ENCODE assay signal across 25 cellular contexts in genomic region chr3:40843208-40843624, GRCh38.
"Had no signal": no experiment of that assay in that cellular context is flagged by ENCODE, and none has a peak within 500 bp of the region (broad histone marks: within the 10 kb centered on the region; RNA-seq: fewer than 3 reads in every experiment).

No MANE protein-coding gene starts in this region.

- ATAC-seq: left cardiac atrium; left lobe of liver; lower lobe of right lung; natural killer cell; pancreas; psoas muscle; sciatic nerve; stimulated activated naive B cell treated with anti-CD40 and anti-IgM and Interleukin-4, amounts not matched to agents 10 μg/mL and 1 μg/mL and 100 μg/mL, for 72 hours; stimulated activated naive CD8-positive, alpha-beta T cell treated with anti-CD3 and anti-CD28 coated beads, Interleukin-15, Interleukin-2, amounts not matched to agents 100 U/mL and 50 U/mL, for 24 hours had no signal

- H3K4me1 ChIP-seq: lower lobe of right lung, pancreas, psoas muscle, tibial artery, uterus had no signal

- H3K4me1 Mint-ChIP-seq: naive B cell; natural killer cell; stimulated activated naive B cell treated with anti-CD40 and anti-IgM and Interleukin-4, amounts not matched to agents 10 μg/mL and 1 μg/mL and 100 μg/mL, for 72 hours had no signal

- H3K27ac ChIP-seq: lower lobe of right lung, pancreas, psoas muscle, stomach, thoracic aorta, tibial artery had no signal

- H3K4me3 ChIP-seq: lower lobe of right lung, pancreas, psoas muscle, skin epidermis, stomach, thoracic aorta, tibial artery, uterus had no signal

- H3K36me3 Mint-ChIP-seq: mesothelial cell of epicardium, natural killer cell, type B pancreatic cell had no signal

- H3K4me3 Mint-ChIP-seq: mesothelial cell of epicardium; naive B cell; natural killer cell; stimulated activated naive B cell treated with anti-CD40 and anti-IgM and Interleukin-4, amounts not matched to agents 10 μg/mL and 1 μg/mL and 100 μg/mL, for 72 hours had no signal

- H3K36me3 ChIP-seq: lower lobe of right lung, pancreas, stomach, thoracic aorta, tibial artery, uterus had no signal

- H3K27me3 Mint-ChIP-seq: type B pancreatic cell had no signal

- DNase-seq: hippocampal formation; kidney glomerular epithelial cell; left cardiac atrium; lower lobe of right lung; naive B cell; natural killer cell; nucleus accumbens; pancreas; posterior cingulate gyrus; psoas muscle; stimulated activated CD4-positive, alpha-beta T cell treated with anti-CD3 and anti-CD28 coated beads, Interleukin-12 subunit alpha, Interleukin-12 subunit beta, amount 100 ng/mL, for 4 hours; stimulated activated CD4-positive, alpha-beta T cell treated with anti-CD3 and anti-CD28 coated beads, Interleukin-15, amount 100 ng/mL, for 24 hours; stimulated activated CD4-positive, alpha-beta T cell treated with anti-CD3 and anti-CD28 coated beads, Interleukin-2, amount 100 ng/mL, for 24 hours; stimulated activated CD4-positive, alpha-beta T cell treated with anti-CD3 and anti-CD28 coated beads, Interleukin-4, amount 100 ng/mL, for 1 hour; stimulated activated naive B cell treated with anti-CD40 and anti-IgM and Interleukin-4, amounts not matched to agents 10 μg/mL and 1 μg/mL and 100 μg/mL, for 72 hours; stimulated activated naive CD8-positive, alpha-beta T cell treated with anti-CD3 and anti-CD28 coated beads, Interleukin-15, Interleukin-2, amounts not matched to agents 100 U/mL and 50 U/mL, for 24 hours; stomach; tibial artery; uterus had no signal

- H3K27ac Mint-ChIP-seq: naive B cell; natural killer cell; stimulated activated naive B cell treated with anti-CD40 and anti-IgM and Interleukin-4, amounts not matched to agents 10 μg/mL and 1 μg/mL and 100 μg/mL, for 72 hours had no signal

- H3K9me3 Mint-ChIP-seq: mesothelial cell of epicardium, type B pancreatic cell had no signal

- H3K27me3 ChIP-seq: pancreas, stomach, tibial artery, uterus had no signal

- H3K9me3 ChIP-seq: lower lobe of right lung, pancreas, psoas muscle, stomach, thoracic aorta, uterus had no signal
